In the genomic region with DNA sequence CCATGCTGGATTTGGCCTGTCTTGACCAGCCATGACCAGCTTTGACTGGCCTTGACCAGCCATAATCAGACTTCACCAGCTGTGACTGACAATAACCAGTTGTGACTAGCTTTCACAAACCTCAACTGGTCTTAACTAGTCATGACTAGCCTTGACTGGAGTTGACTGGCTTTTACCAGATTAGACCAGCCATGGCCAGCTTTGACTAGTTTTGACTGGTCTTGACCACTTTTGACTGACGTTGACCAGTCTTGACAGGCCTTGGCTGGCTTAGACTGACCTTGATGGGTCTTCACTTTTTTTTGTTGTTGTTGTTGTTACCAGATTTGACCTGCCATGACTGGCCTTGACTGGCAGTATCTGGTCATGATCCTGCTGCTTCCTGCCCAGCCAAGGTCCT, we compare ENCODE assay signal across 21 cellular contexts.
"Had no signal": no experiment of that assay in that cellular context is flagged by ENCODE, and none has a peak within 500 bp of the region (broad histone marks: within the 10 kb centered on the region; RNA-seq: fewer than 3 reads in every experiment).

No MANE protein-coding gene starts in this region.

- H3K27me3 Mint-ChIP-seq: activated B cell treated with CpG ODN at 0.5 μM for 24 hours; activated CD4-positive, alpha-beta memory T cell treated with anti-CD3 and anti-CD28 coated beads, Interleukin-2, amount 10 ng/mL, durations not matched to agents 7 days and 5 days; activated naive CD8-positive, alpha-beta T cell treated with anti-CD3 and anti-CD28 coated beads for 36 hours; activated T-helper 17 cell treated with anti-CD3 and anti-CD28 coated beads, Interleukin-2, amount 50 U/mL, for 72 hours; T-helper 17 cell had no signal

- H3K4me1 Mint-ChIP-seq: activated T-helper 17 cell treated with anti-CD3 and anti-CD28 coated beads, Interleukin-2, amount 50 U/mL, for 72 hours had no signal

- H3K27ac ChIP-seq: brain microvascular endothelial cell, PC-9 had no signal

- H3K27me3 ChIP-seq: brain microvascular endothelial cell had no signal

- H3K36me3 ChIP-seq: brain microvascular endothelial cell had no signal

- H3K4me3 ChIP-seq: PC-9 had no signal

- ATAC-seq: activated T-helper 17 cell treated with anti-CD3 and anti-CD28 coated beads, Interleukin-2, amount 50 U/mL, for 72 hours; T-helper 17 cell had no signal

- H3K4me3 Mint-ChIP-seq: activated B cell treated with CpG ODN at 0.5 μM for 24 hours; activated CD4-positive, alpha-beta memory T cell treated with anti-CD3 and anti-CD28 coated beads, Interleukin-2, amount 10 ng/mL, durations not matched to agents 7 days and 5 days; activated naive CD4-positive, alpha-beta T cell treated with anti-CD3 and anti-CD28 coated beads, Interleukin-2, amount 10 ng/mL, durations not matched to agents 7 days and 5 days; activated naive CD8-positive, alpha-beta T cell treated with anti-CD3 and anti-CD28 coated beads for 36 hours; activated T-helper 17 cell treated with anti-CD3 and anti-CD28 coated beads, Interleukin-2, amount 50 U/mL, for 72 hours; T-helper 17 cell had no signal

- DNase-seq: activated B cell treated with CpG ODN at 0.5 μM for 24 hours; activated CD4-positive, alpha-beta memory T cell treated with anti-CD3 and anti-CD28 coated beads, Interleukin-2, amount 10 ng/mL, durations not matched to agents 7 days and 5 days; activated CD4-positive, alpha-beta T cell treated with anti-CD3 and anti-CD28 coated beads, Interleukin-2, amount 50 U/mL, for 1 hour; activated gamma-delta T cell treated with Interleukin-2 at 50 U/mL for 16 hours; activated naive CD4-positive, alpha-beta T cell treated with anti-CD3 and anti-CD28 coated beads, Interleukin-2, amount 10 ng/mL, durations not matched to agents 7 days and 5 days; activated naive CD8-positive, alpha-beta T cell treated with anti-CD3 and anti-CD28 coated beads for 36 hours; activated T-cell treated with anti-CD3 and anti-CD28 coated beads for 4 hours; brain microvascular endothelial cell; cerebellar nuclear complex; KG1; NCI-H1048; NCI-H1930; NCI-H345; NCI-H510A; NCI-H526 treated with DMSO at 0.1 percent for 48 hours; NCI-H82; PC-9; SHP77 treated with DMSO at 0.1 percent for 48 hours; T-helper 17 cell; T-helper 9 cell had no signal

- H3K27ac Mint-ChIP-seq: activated B cell treated with CpG ODN at 0.5 μM for 24 hours; activated CD4-positive, alpha-beta memory T cell treated with anti-CD3 and anti-CD28 coated beads, Interleukin-2, amount 10 ng/mL, durations not matched to agents 7 days and 5 days; activated naive CD4-positive, alpha-beta T cell treated with anti-CD3 and anti-CD28 coated beads, Interleukin-2, amount 10 ng/mL, durations not matched to agents 7 days and 5 days; activated naive CD8-positive, alpha-beta T cell treated with anti-CD3 and anti-CD28 coated beads for 36 hours; activated T-helper 17 cell treated with anti-CD3 and anti-CD28 coated beads, Interleukin-2, amount 50 U/mL, for 72 hours; T-helper 17 cell had no signal

- H3K9me3 Mint-ChIP-seq: activated B cell treated with CpG ODN at 0.5 μM for 24 hours; activated CD4-positive, alpha-beta memory T cell treated with anti-CD3 and anti-CD28 coated beads, Interleukin-2, amount 10 ng/mL, durations not matched to agents 7 days and 5 days; activated naive CD4-positive, alpha-beta T cell treated with anti-CD3 and anti-CD28 coated beads, Interleukin-2, amount 10 ng/mL, durations not matched to agents 7 days and 5 days; activated naive CD8-positive, alpha-beta T cell treated with anti-CD3 and anti-CD28 coated beads for 36 hours; activated T-helper 17 cell treated with anti-CD3 and anti-CD28 coated beads, Interleukin-2, amount 50 U/mL, for 72 hours had no signal

- H3K36me3 Mint-ChIP-seq: activated naive CD4-positive, alpha-beta T cell treated with anti-CD3 and anti-CD28 coated beads, Interleukin-2, amount 10 ng/mL, durations not matched to agents 7 days and 5 days; activated naive CD8-positive, alpha-beta T cell treated with anti-CD3 and anti-CD28 coated beads for 36 hours had no signal
